Comparison of ENCODE assay signal across 1 cellular context in the genomic region with DNA sequence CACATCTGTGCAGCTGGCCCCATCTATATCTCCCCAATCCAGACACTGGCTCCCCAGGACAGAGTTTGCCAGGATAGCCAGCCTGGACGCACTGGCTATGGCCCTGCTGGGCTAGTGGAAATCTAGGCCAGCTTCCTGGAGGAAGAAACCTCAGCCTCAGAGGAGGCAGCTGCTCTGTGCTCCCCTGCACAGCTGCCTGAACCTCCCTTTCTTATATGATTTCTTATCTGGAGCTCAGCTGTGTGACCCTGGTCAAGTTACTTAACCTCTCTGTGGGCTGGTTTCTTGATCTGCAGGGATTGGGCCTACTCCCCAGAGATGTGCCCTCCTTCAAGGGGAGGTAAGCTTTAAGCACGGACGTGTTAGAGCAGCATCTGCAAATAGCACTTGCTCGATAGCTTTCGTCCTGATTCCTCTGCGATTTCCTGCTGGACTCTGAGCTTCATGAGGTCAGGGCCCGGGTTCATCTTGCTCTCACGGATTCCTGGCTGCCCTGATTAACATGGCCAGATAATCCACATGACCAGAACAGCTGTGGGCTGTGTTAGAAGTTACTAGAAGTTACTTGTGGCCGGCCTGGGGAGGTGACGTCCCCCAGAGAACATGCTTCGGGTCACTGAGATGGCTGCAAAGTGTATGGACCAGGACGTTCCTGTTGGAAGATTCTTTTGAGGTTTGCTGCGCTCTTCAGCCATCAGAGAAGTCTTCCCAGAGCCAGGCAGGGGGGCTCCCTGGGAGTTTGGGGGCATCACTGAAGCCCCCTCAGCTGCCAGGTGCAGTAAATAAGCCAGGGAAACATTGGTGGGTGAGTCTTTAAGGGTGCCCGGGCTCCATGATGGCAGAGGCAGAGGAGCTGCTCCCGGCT.
TF ChIP-seq lines count a peak whose summit lies in the region.

No MANE protein-coding gene starts in this region.

TF ChIP-seq in HepG2, 621 proteins besides CTCF, POLR2A, EP300 and RAD21 (continued from another document and continues in another):
- TF ChIP-seq ZNF503 (CRISPR knock-in tag; IDR thresholded peaks at IDR 0.05), result no peak
- TF ChIP-seq, protein P1, sequence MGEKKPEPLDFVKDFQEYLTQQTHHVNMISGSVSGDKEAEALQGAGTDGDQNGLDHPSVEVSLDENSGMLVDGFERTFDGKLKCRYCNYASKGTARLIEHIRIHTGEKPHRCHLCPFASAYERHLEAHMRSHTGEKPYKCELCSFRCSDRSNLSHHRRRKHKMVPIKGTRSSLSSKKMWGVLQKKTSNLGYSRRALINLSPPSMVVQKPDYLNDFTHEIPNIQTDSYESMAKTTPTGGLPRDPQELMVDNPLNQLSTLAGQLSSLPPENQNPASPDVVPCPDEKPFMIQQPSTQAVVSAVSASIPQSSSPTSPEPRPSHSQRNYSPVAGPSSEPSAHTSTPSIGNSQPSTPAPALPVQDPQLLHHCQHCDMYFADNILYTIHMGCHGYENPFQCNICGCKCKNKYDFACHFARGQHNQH (CRISPR knock-in tag; IDR thresholded peaks at IDR 0.05), result peak; percentile 60; the same call in 1 of the 2 replicates
- TF ChIP-seq AHDC1 (CRISPR knock-in tag; IDR thresholded peaks at IDR 0.05; ENCODE audit: borderline replicate concordance), result no peak; the same call in 1 of the 2 replicates
- peak; percentile 78 for TF ChIP-seq ZSCAN9 (CRISPR knock-in tag; IDR thresholded peaks at IDR 0.05; ENCODE audit: borderline replicate concordance)
- TF ChIP-seq PTBP1 (IDR thresholded peaks at IDR 0.05; ENCODE audit: low read depth, low read length, poor library complexity, severe bottlenecking), result no peak
- TF ChIP-seq, protein P2, sequence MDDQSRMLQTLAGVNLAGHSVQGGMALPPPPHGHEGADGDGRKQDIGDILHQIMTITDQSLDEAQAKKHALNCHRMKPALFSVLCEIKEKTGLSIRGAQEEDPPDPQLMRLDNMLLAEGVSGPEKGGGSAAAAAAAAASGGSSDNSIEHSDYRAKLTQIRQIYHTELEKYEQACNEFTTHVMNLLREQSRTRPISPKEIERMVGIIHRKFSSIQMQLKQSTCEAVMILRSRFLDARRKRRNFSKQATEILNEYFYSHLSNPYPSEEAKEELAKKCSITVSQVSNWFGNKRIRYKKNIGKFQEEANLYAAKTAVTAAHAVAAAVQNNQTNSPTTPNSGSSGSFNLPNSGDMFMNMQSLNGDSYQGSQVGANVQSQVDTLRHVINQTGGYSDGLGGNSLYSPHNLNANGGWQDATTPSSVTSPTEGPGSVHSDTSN (CRISPR knock-in tag; IDR thresholded peaks at IDR 0.05; ENCODE audit: borderline replicate concordance), result no peak
- TF ChIP-seq SP4 (CRISPR knock-in tag; IDR thresholded peaks at IDR 0.05), result peak; percentile 76
- no peak for TF ChIP-seq HNRNPLL (IDR thresholded peaks at IDR 0.05; ENCODE audit: low read depth, low read length, poor library complexity, severe bottlenecking)
- no peak for TF ChIP-seq ARID2 (CRISPR knock-in tag; IDR thresholded peaks at IDR 0.05; ENCODE audit: borderline replicate concordance)
- no peak for TF ChIP-seq NFE2 (CRISPR knock-in tag; IDR thresholded peaks at IDR 0.05)
- TF ChIP-seq ZNF563 (CRISPR knock-in tag; IDR thresholded peaks at IDR 0.05), result no peak
- TF ChIP-seq ZBTB37 (CRISPR knock-in tag; IDR thresholded peaks at IDR 0.05), result no peak
- peak; percentile 70; the same call in 1 of the 2 replicates for TF ChIP-seq ZNF891 (CRISPR knock-in tag; IDR thresholded peaks at IDR 0.05)
- TF ChIP-seq RXRB (CRISPR knock-in tag; IDR thresholded peaks at IDR 0.05; ENCODE audit: borderline replicate concordance), result peak; percentile 89
- no peak for TF ChIP-seq FLYWCH1 (CRISPR knock-in tag; IDR thresholded peaks at IDR 0.05)
- no peak for TF ChIP-seq EZH2 (conservative IDR thresholded peaks at IDR 0.05; ENCODE audit: low read depth, low read length)
- peak; percentile 75; the same call in 1 of the 2 replicates for TF ChIP-seq ZNF605 (CRISPR knock-in tag; IDR thresholded peaks at IDR 0.05)
- no peak for TF ChIP-seq ZEB1 (IDR thresholded peaks at IDR 0.05; ENCODE audit: insufficient replicate concordance, low read depth)
- no peak for TF ChIP-seq PAWR (CRISPR knock-in tag; IDR thresholded peaks at IDR 0.05; ENCODE audit: borderline replicate concordance)
- TF ChIP-seq ZNF691 (CRISPR knock-in tag; IDR thresholded peaks at IDR 0.05; ENCODE audit: borderline replicate concordance, low read depth), result peak; percentile 42; the same call in 1 of the 2 replicates
- no peak for TF ChIP-seq GTF2F1 (IDR thresholded peaks at IDR 0.05; ENCODE audit: low read length)
- no peak for TF ChIP-seq SNAPC5 (CRISPR knock-in tag; IDR thresholded peaks at IDR 0.05; ENCODE audit: borderline replicate concordance)
- TF ChIP-seq POLR2AphosphoS2 (IDR thresholded peaks at IDR 0.05; ENCODE audit: low read depth, low read length), result no peak
- TF ChIP-seq PCBP1 (IDR thresholded peaks at IDR 0.05; ENCODE audit: borderline replicate concordance, low read depth, low read length), result no peak
- no peak for TF ChIP-seq ZNF446 (CRISPR knock-in tag; IDR thresholded peaks at IDR 0.05)
- TF ChIP-seq ZFP36L1 (CRISPR knock-in tag; IDR thresholded peaks at IDR 0.05), result peak; percentile 68; the same call in 1 of the 2 replicates
- TF ChIP-seq SRSF9 (IDR thresholded peaks at IDR 0.05; ENCODE audit: borderline replicate concordance, insufficient read depth, low read depth, low read length, poor library complexity, severe bottlenecking), result no peak
- TF ChIP-seq ZNF609 (CRISPR knock-in tag; IDR thresholded peaks at IDR 0.05; ENCODE audit: borderline replicate concordance), result peak; percentile 65; the same call in 1 of the 2 replicates
- peak; percentile 75 for TF ChIP-seq NR2C2 (CRISPR knock-in tag; IDR thresholded peaks at IDR 0.05; ENCODE audit: borderline replicate concordance)
- no peak for TF ChIP-seq ZNF597 (CRISPR knock-in tag; IDR thresholded peaks at IDR 0.05)
- TF ChIP-seq MYC (CRISPR knock-in tag; IDR thresholded peaks at IDR 0.05; ENCODE audit: borderline replicate concordance), result peak; percentile 33; the same call in 1 of the 2 replicates
- peak; percentile 90 for TF ChIP-seq BCL6 (CRISPR knock-in tag; IDR thresholded peaks at IDR 0.05)
- no peak for TF ChIP-seq TEAD2 (CRISPR knock-in tag; IDR thresholded peaks at IDR 0.05)
- no peak; the same call in 1 of the 2 replicates for TF ChIP-seq ZFP90 (CRISPR knock-in tag; IDR thresholded peaks at IDR 0.05; ENCODE audit: borderline replicate concordance)
- no peak for TF ChIP-seq ZNF251 (CRISPR knock-in tag; IDR thresholded peaks at IDR 0.05)
